Comparison of ENCODE assay signal across 2 cellular contexts in the genomic region with DNA sequence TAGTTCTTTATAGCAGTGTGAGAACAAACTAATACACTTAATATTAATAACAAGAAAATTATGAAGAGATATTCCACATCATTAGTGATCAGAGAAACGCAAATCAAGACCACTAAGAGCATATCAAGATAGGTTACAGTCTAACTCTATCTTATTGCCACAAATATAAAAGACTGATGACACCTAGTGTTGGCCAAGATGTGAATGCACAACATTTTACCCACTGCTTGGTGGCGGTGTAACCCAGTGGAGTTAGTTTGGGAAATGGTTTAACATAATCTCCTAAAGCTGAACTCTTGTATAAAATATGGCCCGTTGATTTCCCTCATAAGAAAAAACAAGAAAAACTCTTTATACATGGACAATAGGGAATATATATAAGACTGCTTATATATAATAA.
TF ChIP-seq lines count a peak whose summit lies in the region.

No MANE protein-coding gene starts in this region.

TF ChIP-seq in GM23338, 12 proteins besides CTCF, POLR2A, EP300 and RAD21 (continued from another document):
- TF ChIP-seq EZH2 (IDR thresholded peaks at IDR 0.05; ENCODE audit: low read depth, unreplicated experiment) (no peak), NANOG (IDR thresholded peaks at IDR 0.05; ENCODE audit: borderline replicate concordance) (no peak), STAT1 (IDR thresholded peaks at IDR 0.05; ENCODE audit: unreplicated experiment) (no peak), ZNF114 (CRISPR knock-in tag; IDR thresholded peaks at IDR 0.05) (no peak), JUNB (IDR thresholded peaks at IDR 0.05; ENCODE audit: unreplicated experiment) (no peak), POLR2AphosphoS5 (IDR thresholded peaks at IDR 0.05; ENCODE audit: low read depth) (no peak), ZNF331 (CRISPR knock-in tag; IDR thresholded peaks at IDR 0.05; ENCODE audit: low read depth) (no peak)
- TF ChIP-seq, protein P1, sequence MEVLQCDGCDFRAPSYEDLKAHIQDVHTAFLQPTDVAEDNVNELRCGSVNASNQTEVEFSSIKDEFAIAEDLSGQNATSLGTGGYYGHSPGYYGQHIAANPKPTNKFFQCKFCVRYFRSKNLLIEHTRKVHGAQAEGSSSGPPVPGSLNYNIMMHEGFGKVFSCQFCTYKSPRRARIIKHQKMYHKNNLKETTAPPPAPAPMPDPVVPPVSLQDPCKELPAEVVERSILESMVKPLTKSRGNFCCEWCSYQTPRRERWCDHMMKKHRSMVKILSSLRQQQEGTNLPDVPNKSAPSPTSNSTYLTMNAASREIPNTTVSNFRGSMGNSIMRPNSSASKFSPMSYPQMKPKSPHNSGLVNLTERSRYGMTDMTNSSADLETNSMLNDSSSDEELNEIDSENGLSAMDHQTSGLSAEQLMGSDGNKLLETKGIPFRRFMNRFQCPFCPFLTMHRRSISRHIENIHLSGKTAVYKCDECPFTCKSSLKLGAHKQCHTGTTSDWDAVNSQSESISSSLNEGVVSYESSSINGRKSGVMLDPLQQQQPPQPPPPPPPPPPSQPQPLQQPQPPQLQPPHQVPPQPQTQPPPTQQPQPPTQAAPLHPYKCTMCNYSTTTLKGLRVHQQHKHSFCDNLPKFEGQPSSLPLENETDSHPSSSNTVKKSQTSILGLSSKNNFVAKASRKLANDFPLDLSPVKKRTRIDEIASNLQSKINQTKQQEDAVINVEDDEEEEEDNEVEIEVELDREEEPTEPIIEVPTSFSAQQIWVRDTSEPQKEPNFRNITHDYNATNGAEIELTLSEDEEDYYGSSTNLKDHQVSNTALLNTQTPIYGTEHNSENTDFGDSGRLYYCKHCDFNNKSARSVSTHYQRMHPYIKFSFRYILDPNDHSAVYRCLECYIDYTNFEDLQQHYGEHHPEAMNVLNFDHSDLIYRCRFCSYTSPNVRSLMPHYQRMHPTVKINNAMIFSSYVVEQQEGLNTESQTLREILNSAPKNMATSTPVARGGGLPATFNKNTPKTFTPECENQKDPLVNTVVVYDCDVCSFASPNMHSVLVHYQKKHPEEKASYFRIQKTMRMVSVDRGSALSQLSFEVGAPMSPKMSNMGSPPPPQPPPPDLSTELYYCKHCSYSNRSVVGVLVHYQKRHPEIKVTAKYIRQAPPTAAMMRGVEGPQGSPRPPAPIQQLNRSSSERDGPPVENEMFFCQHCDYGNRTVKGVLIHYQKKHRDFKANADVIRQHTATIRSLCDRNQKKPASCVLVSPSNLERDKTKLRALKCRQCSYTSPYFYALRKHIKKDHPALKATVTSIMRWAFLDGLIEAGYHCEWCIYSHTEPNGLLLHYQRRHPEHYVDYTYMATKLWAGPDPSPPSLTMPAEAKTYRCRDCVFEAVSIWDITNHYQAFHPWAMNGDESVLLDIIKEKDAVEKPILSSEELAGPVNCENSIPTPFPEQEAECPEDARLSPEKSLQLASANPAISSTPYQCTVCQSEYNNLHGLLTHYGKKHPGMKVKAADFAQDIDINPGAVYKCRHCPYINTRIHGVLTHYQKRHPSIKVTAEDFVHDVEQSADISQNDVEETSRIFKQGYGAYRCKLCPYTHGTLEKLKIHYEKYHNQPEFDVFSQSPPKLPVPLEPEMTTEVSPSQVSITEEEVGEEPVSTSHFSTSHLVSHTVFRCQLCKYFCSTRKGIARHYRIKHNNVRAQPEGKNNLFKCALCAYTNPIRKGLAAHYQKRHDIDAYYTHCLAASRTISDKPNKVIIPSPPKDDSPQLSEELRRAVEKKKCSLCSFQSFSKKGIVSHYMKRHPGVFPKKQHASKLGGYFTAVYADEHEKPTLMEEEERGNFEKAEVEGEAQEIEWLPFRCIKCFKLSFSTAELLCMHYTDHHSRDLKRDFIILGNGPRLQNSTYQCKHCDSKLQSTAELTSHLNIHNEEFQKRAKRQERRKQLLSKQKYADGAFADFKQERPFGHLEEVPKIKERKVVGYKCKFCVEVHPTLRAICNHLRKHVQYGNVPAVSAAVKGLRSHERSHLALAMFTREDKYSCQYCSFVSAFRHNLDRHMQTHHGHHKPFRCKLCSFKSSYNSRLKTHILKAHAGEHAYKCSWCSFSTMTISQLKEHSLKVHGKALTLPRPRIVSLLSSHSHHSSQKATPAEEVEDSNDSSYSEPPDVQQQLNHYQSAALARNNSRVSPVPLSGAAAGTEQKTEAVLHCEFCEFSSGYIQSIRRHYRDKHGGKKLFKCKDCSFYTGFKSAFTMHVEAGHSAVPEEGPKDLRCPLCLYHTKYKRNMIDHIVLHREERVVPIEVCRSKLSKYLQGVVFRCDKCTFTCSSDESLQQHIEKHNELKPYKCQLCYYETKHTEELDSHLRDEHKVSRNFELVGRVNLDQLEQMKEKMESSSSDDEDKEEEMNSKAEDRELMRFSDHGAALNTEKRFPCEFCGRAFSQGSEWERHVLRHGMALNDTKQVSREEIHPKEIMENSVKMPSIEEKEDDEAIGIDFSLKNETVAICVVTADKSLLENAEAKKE (CRISPR knock-in tag; IDR thresholded peaks at IDR 0.05), result no peak
- TF ChIP-seq, protein P2, sequence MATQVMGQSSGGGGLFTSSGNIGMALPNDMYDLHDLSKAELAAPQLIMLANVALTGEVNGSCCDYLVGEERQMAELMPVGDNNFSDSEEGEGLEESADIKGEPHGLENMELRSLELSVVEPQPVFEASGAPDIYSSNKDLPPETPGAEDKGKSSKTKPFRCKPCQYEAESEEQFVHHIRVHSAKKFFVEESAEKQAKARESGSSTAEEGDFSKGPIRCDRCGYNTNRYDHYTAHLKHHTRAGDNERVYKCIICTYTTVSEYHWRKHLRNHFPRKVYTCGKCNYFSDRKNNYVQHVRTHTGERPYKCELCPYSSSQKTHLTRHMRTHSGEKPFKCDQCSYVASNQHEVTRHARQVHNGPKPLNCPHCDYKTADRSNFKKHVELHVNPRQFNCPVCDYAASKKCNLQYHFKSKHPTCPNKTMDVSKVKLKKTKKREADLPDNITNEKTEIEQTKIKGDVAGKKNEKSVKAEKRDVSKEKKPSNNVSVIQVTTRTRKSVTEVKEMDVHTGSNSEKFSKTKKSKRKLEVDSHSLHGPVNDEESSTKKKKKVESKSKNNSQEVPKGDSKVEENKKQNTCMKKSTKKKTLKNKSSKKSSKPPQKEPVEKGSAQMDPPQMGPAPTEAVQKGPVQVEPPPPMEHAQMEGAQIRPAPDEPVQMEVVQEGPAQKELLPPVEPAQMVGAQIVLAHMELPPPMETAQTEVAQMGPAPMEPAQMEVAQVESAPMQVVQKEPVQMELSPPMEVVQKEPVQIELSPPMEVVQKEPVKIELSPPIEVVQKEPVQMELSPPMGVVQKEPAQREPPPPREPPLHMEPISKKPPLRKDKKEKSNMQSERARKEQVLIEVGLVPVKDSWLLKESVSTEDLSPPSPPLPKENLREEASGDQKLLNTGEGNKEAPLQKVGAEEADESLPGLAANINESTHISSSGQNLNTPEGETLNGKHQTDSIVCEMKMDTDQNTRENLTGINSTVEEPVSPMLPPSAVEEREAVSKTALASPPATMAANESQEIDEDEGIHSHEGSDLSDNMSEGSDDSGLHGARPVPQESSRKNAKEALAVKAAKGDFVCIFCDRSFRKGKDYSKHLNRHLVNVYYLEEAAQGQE (IDR thresholded peaks at IDR 0.05; ENCODE audit: unreplicated experiment), result no peak
- TF ChIP-seq, protein P3, sequence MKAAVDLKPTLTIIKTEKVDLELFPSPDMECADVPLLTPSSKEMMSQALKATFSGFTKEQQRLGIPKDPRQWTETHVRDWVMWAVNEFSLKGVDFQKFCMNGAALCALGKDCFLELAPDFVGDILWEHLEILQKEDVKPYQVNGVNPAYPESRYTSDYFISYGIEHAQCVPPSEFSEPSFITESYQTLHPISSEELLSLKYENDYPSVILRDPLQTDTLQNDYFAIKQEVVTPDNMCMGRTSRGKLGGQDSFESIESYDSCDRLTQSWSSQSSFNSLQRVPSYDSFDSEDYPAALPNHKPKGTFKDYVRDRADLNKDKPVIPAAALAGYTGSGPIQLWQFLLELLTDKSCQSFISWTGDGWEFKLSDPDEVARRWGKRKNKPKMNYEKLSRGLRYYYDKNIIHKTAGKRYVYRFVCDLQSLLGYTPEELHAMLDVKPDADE (IDR thresholded peaks at IDR 0.05), result no peak
TF ChIP-seq in GM23338: peak in this region for 0.

TF ChIP-seq in H1, 55 proteins besides CTCF, POLR2A, EP300 and RAD21 (continued from another document):
- TF ChIP-seq BACH1 (IDR thresholded peaks at IDR 0.05; ENCODE audit: low read length) (no peak), ZNF274 (IDR thresholded peaks at IDR 0.05; ENCODE audit: borderline replicate concordance, extremely low read depth, low read length) (no peak), MAFK (IDR thresholded peaks at IDR 0.05; ENCODE audit: low read depth, low read length) (no peak), ASH2L (IDR thresholded peaks at IDR 0.05; ENCODE audit: low read length) (no peak), CBX8 (IDR thresholded peaks at IDR 0.05; ENCODE audit: borderline replicate concordance, low read depth, low read length) (no peak), NRF1 (IDR thresholded peaks at IDR 0.05; ENCODE audit: low read depth, low read length) (no peak), NANOG (IDR thresholded peaks at IDR 0.05; ENCODE audit: insufficient read depth, low read depth, low read length, poor library complexity, severe bottlenecking) (no peak), CREB1 (IDR thresholded peaks at IDR 0.05) (no peak), EZH2 (IDR thresholded peaks at IDR 0.05; ENCODE audit: low read depth, low read length, severe bottlenecking) (no peak), POLR2AphosphoS5 (IDR thresholded peaks at IDR 0.05; ENCODE audit: low read depth, low read length) (no peak), RFX5 (IDR thresholded peaks at IDR 0.05; ENCODE audit: borderline replicate concordance, low read depth, low read length) (no peak), SIRT6 (IDR thresholded peaks at IDR 0.05; ENCODE audit: low read length) (no peak), CEBPB (IDR thresholded peaks at IDR 0.05; ENCODE audit: low read depth, low read length) (no peak), SUZ12 (IDR thresholded peaks at IDR 0.05; ENCODE audit: low read length) (no peak), TAF1 (IDR thresholded peaks at IDR 0.05; ENCODE audit: low read depth, low read length) (no peak), GTF2F1 (IDR thresholded peaks at IDR 0.05; ENCODE audit: borderline replicate concordance, low read depth, low read length) (no peak), TEAD4 (IDR thresholded peaks at IDR 0.05; ENCODE audit: low read depth, low read length) (no peak)
- TF ChIP-seq, protein P4, sequence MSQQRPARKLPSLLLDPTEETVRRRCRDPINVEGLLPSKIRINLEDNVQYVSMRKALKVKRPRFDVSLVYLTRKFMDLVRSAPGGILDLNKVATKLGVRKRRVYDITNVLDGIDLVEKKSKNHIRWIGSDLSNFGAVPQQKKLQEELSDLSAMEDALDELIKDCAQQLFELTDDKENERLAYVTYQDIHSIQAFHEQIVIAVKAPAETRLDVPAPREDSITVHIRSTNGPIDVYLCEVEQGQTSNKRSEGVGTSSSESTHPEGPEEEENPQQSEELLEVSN (IDR thresholded peaks at IDR 0.05), result no peak
- TF ChIP-seq, protein P5, sequence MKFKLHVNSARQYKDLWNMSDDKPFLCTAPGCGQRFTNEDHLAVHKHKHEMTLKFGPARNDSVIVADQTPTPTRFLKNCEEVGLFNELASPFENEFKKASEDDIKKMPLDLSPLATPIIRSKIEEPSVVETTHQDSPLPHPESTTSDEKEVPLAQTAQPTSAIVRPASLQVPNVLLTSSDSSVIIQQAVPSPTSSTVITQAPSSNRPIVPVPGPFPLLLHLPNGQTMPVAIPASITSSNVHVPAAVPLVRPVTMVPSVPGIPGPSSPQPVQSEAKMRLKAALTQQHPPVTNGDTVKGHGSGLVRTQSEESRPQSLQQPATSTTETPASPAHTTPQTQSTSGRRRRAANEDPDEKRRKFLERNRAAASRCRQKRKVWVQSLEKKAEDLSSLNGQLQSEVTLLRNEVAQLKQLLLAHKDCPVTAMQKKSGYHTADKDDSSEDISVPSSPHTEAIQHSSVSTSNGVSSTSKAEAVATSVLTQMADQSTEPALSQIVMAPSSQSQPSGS (IDR thresholded peaks at IDR 0.05; ENCODE audit: low read length), result no peak
